In genomic region chr20:7361321-7361720, GRCh38 we compare ENCODE assay signal across 23 cellular contexts.
DNase-seq lines count a peak whose midpoint lies in the region; ATAC-seq and TF ChIP-seq lines count a peak whose summit lies in the region.
"Had no signal": no experiment of that assay in that cellular context is flagged by ENCODE, and none has a peak within 500 bp of the region (broad histone marks: within the 10 kb centered on the region; RNA-seq: fewer than 3 reads in every experiment).

No MANE protein-coding gene starts in this region.

- peak in 2 of 3 experiments; percentile 37 to 72 for DNase-seq in NCI-H1417 (lab: John Stamatoyannopoulos, UW)
- no peak for DNase-seq in NCI-H1417 treated with DMSO at 0.1 percent for 48 hours (lab: John Stamatoyannopoulos, UW)
- peak; percentile 62 for DNase-seq in SK-MEL-5 (ENCODE audit: low read depth, low spot score)
- peak; percentile 86 for DNase-seq in neural progenitor cell (ENCODE audit: low spot score)
- DNase-seq in left cardiac atrium, result no peak
- DNase-seq in activated T-cell treated with anti-CD3 and anti-CD28 coated beads, Interleukin-2, amount 50 U/mL, for 48 hours, result no peak
- DNase-seq in DMS79 (lab: John Stamatoyannopoulos, UW), result no peak
- no peak for DNase-seq in NCI-H345 treated with DMSO at 0.1 percent for 48 hours (lab: John Stamatoyannopoulos, UW; ENCODE audit: unreplicated experiment)
- DNase-seq: ACHN; CD8-positive, alpha-beta T cell; GDM1; NCI-H1092 treated with DMSO at 0.1 percent for 48 hours; NCI-H1694 treated with DMSO at 0.1 percent for 48 hours; NCI-H2081 treated with DMSO at 0.1 percent for 48 hours; NCI-H2171 treated with DMSO at 0.1 percent for 48 hours; NCI-H446; NCI-H526; NK-92 treated with Interleukin-12 subunit alpha and Interleukin-12 subunit beta, amount 100 ng/mL, for 24 hours; SHP77 treated with DMSO at 0.1 percent for 48 hours; SK-N-SH had no signal

- no peak overlapping the region for H3K4me3 ChIP-seq in neural progenitor cell

- peak overlapping the region; percentile 61 for H3K4me2 ChIP-seq in neural progenitor cell
- H3K4me2 ChIP-seq: KMS-11, SK-N-SH had no signal

- H3K27me3 ChIP-seq in neural progenitor cell, result peaks cover 31% of the 10 kb centered on the region

- no peak overlapping the region for H3K4me3 Mint-ChIP-seq in neural progenitor cell
- H3K4me3 Mint-ChIP-seq: CD8-positive, alpha-beta T cell had no signal

- H3K4me1 ChIP-seq in neural progenitor cell, result peaks cover 42% of the 10 kb centered on the region

- no peak overlapping the region for H3K9ac ChIP-seq in neural progenitor cell
- H3K9ac ChIP-seq: KMS-11, SK-N-SH had no signal

- H3K27me3 Mint-ChIP-seq in neural progenitor cell (ENCODE audit: insufficient read depth, low read depth), result peaks cover 7% of the 10 kb centered on the region

- in situ Hi-C loops in SK-MEL-5 (cut with HindIII; ENCODE audit: low pct_unique_long_range_greater_than_20kb, low sequenced_read_pairs), result no loop called here

- H3K36me3 ChIP-seq in neural progenitor cell, result no peaks in the 10 kb centered on the region

- peak overlapping the region; percentile 97 for H3K27ac Mint-ChIP-seq in neural progenitor cell
- H3K27ac Mint-ChIP-seq: CD8-positive, alpha-beta T cell had no signal

- H3K9me3 Mint-ChIP-seq in neural progenitor cell, result peaks cover 16% of the 10 kb centered on the region

- no peak for TF ChIP-seq CTCF in neural progenitor cell (IDR thresholded peaks at IDR 0.05)

- H3K9me3 ChIP-seq in neural progenitor cell (ENCODE audit: low read depth), result no peaks in the 10 kb centered on the region
- H3K9me3 ChIP-seq: SK-N-SH had no signal

- H4K20me1 ChIP-seq in neural progenitor cell (ENCODE audit: low read depth), result peaks cover 9% of the 10 kb centered on the region

- peaks cover 14% of the 10 kb centered on the region for H3K36me3 Mint-ChIP-seq in neural progenitor cell
- H3K36me3 Mint-ChIP-seq: CD8-positive, alpha-beta T cell had no signal

- H3F3A ChIP-seq in neural progenitor cell (ENCODE audit: low read depth), result peaks cover 26% of the 10 kb centered on the region

- H3K4me1 Mint-ChIP-seq in neural progenitor cell, result peaks cover 55% of the 10 kb centered on the region

- intact Hi-C loops in left cardiac atrium (cut with DNase I), result no loop called here

- H3K79me2 ChIP-seq in neural progenitor cell (ENCODE audit: low read depth), result no peaks in the 10 kb centered on the region

- no peak overlapping the region for H2AFZ ChIP-seq in neural progenitor cell (replicated peaks)

- peak overlapping the region; percentile 82 for H3K27ac ChIP-seq in neural progenitor cell
- H3K27ac ChIP-seq: 22Rv1, KMS-11, RWPE1 had no signal

- no peak for ATAC-seq in left cardiac atrium
- ATAC-seq: CD8-positive, alpha-beta T cell had no signal

Comparison
In these comparisons a context has a peak if more than half of its experiments do, and no peak if none do; other contexts are left out.
1. DNase-seq: peak in NCI-H1417 (2 of 3), SK-MEL-5 (single experiment) and neural progenitor cell (single experiment); none in NCI-H1417 treated with DMSO at 0.1 percent for 48 hours (single experiment), left cardiac atrium (single experiment), activated T-cell treated with anti-CD3 and anti-CD28 coated beads, Interleukin-2, amount 50 U/mL, for 48 hours (0 of 2), DMS79 (single experiment) and NCI-H345 treated with DMSO at 0.1 percent for 48 hours (single experiment).